8 cellular contexts compared by ENCODE assay signal in genomic region chr17:16438173-16438556, GRCh38. TPM values are rescaled to one million over a fixed set of nuclear protein-coding genes. Genes with fewer than 3 reads are reported as not detected.
DNase-seq lines count a peak whose midpoint lies in the region; ATAC-seq, FAIRE-seq and TF ChIP-seq lines count a peak whose summit lies in the region.

No MANE protein-coding gene starts in this region.

- no peak for TF ChIP-seq POLR2A in spleen (IDR thresholded peaks at IDR 0.05)

- WGBS in spleen, 5 donors: 12 to 18% (median 15%) methylated on average over 8 of the region's 8 CpGs

- intact Hi-C loops in spleen (cut with DNase I; ENCODE audit: low total_unique reads): no loop called here

- H3K4me3 ChIP-seq in SJSA1 (peak overlapping the region; percentile 70), foreskin fibroblast (ENCODE audit: low read depth in 1 of 2, low read length in 2 of 2) (peak overlapping the region; percentile 46 to 100), spleen (peak overlapping the region; percentile 82 to 96 (median 89))

- H3K27me3 ChIP-seq in SJSA1 (replicated peaks) (no peaks in the 10 kb centered on the region), spleen (replicated peaks in 1 of 7) (no peaks in the 10 kb centered on the region)

- no peaks in the 10 kb centered on the region for H3K9me3 ChIP-seq in SJSA1 (replicated peaks)
- H3K9me3 ChIP-seq in spleen: no peaks in the 10 kb centered on the region

- H3K36me3 ChIP-seq in SJSA1 (peaks cover 43% of the 10 kb centered on the region), spleen (peaks cover 0 to 48% (median 28%) of the 10 kb centered on the region in 6 donors)

- peak; percentile 5 for ATAC-seq in GM21717 (IDR thresholded peaks at IDR 0.05; ENCODE audit: unreplicated experiment)

- TF ChIP-seq CTCF in foreskin fibroblast (IDR thresholded peaks at IDR 0.05; ENCODE audit: low read depth, low read length) (no peak), spleen (IDR thresholded peaks at IDR 0.05 in 8 of 11, conservative IDR thresholded peaks at IDR 0.05 in 3 of 11) (no peak), D721Med (IDR thresholded peaks at IDR 0.05; ENCODE audit: insufficient read depth, missing control alignments) (no peak)

- no peak for FAIRE-seq in D721Med (lab: Jason Lieb, UNC)

- peak overlapping the region; percentile 60 for H3K27ac ChIP-seq in SJSA1
- H3K27ac ChIP-seq in spleen: peak overlapping the region; percentile 58 to 96 (median 92)

- DNase-seq in SJSA1 (ENCODE audit: low read depth in 1 of 2, low spot score in 2 of 2) (no peak), foreskin fibroblast (no peak), spleen (no peak), GM19240 (ENCODE audit: insufficient read length, low spot score) (no peak), D721Med (ENCODE audit: insufficient read length, low spot score) (no peak)
- no peak for DNase-seq in activated CD8-positive, alpha-beta memory T cell treated with anti-CD3 and anti-CD28 coated beads for 24 hours
- DNase-seq in stimulated activated CD4-positive, alpha-beta T cell treated with anti-CD3 and anti-CD28 coated beads, Interleukin-4, amount 100 ng/mL, for 1 hour: no peak

- H3K4me1 ChIP-seq in SJSA1 (replicated peaks) (peaks cover 37% of the 10 kb centered on the region), spleen (peaks cover 21 to 48% (median 42%) of the 10 kb centered on the region in 6 donors)

RNA-seq across cellular contexts. Expression of gene TRPV2, which starts 22.8 kb away (rescaled TPM):
- 0.47 TPM in 1 of 2 replicates, not detected in the other for total RNA-seq in SJSA1 (2014; rRNA removed; shearing (Covaris generic))
- 10 to 100 TPM; 44.8 to 85.7 (median 50.2) TPM for total RNA-seq in spleen
- polyA plus RNA-seq in spleen: 10 to 100 TPM; 37.0 to 61.3 (median 55.0) TPM

RNA-seq across cellular contexts. Expression of gene LRRC75A, which starts 53.8 kb away (rescaled TPM):
- total RNA-seq in SJSA1 (2014; rRNA removed; shearing (Covaris generic)): 0.39 TPM in 1 of 2 replicates, not detected in the other
- 10 to 100 TPM; 12.1 to 26.4 (median 22.3) TPM for total RNA-seq in spleen
- 10 to 100 TPM in 1 of 3 donors, 1 to 10 TPM in 2; 4.2 to 10.5 (median 4.8) TPM for polyA plus RNA-seq in spleen

RNA-seq across cellular contexts. Expression of gene UBB, which starts 57.3 kb away (rescaled TPM):
- 1,919 and 2,989 TPM in 2 replicates for total RNA-seq in SJSA1 (2014; rRNA removed; shearing (Covaris generic))
- total RNA-seq in spleen: 1,000 to 10,000 TPM in 5 of 7 donors, 100 to 1,000 TPM in 2; 822 to 1,795 (median 1,121) TPM
- polyA plus RNA-seq in spleen: 100 to 1,000 TPM; 697 to 951 (median 938) TPM

Comparison
In these comparisons a context has a peak if more than half of its experiments do, and no peak if none do; other contexts are left out.
1. RNA of gene TRPV2, which starts 22.8 kb away (total RNA-seq): 44.8 to 85.7 TPM in spleen; 0.47 TPM in SJSA1; every median in the first group is over 10 times any median in the second.
2. Peak in every context shown above with its lines, with median percentiles within 50 percentile points of each other: H3K4me3 ChIP-seq.